ENCODE assay signal across 8 cellular contexts in genomic region chr19:41887711-41888382, GRCh38.
DNase-seq lines count a peak whose midpoint lies in the region.

No MANE protein-coding gene starts in this region.

- DNase-seq in EL (peak; percentile 91), NCI-H526 (lab: John Stamatoyannopoulos, UW) (peak; percentile 75 to 92), iPS-NIHi7 (ENCODE audit: extremely low spot score) (peak; percentile 86), NCI-H2081 (lab: John Stamatoyannopoulos, UW) (no peak), KG1 (lab: John Stamatoyannopoulos, UW) (no peak), NCI-H524 treated with DMSO at 0.1 percent for 48 hours (lab: John Stamatoyannopoulos, UW) (no peak)
- peak; percentile 84 for DNase-seq in activated T-helper 9 cell treated with anti-CD3 and anti-CD28 coated beads, Interleukin-2, amount 50 U/mL, for 16 hours (ENCODE audit: low read depth)
- DNase-seq in stimulated activated CD4-positive, alpha-beta T cell treated with anti-CD3 and anti-CD28 coated beads, TNF-alpha, amount 100 ng/mL, for 48 hours (ENCODE audit: low read depth in 3 of 3): peak in 2 of 3 donors; percentile 81 to 87

Comparison
In these comparisons a context has a peak if more than half of its experiments do, and no peak if none do; other contexts are left out.
1. DNase-seq: peak in EL (single experiment), NCI-H526 (2 of 2), activated T-helper 9 cell treated with anti-CD3 and anti-CD28 coated beads, Interleukin-2, amount 50 U/mL, for 16 hours (single experiment), iPS-NIHi7 (single experiment) and stimulated activated CD4-positive, alpha-beta T cell treated with anti-CD3 and anti-CD28 coated beads, TNF-alpha, amount 100 ng/mL, for 48 hours (2 of 3); none in NCI-H2081 (0 of 2), KG1 (single experiment) and NCI-H524 treated with DMSO at 0.1 percent for 48 hours (single experiment).